Comparison of ENCODE assay signal across 9 cellular contexts in the genomic region with DNA sequence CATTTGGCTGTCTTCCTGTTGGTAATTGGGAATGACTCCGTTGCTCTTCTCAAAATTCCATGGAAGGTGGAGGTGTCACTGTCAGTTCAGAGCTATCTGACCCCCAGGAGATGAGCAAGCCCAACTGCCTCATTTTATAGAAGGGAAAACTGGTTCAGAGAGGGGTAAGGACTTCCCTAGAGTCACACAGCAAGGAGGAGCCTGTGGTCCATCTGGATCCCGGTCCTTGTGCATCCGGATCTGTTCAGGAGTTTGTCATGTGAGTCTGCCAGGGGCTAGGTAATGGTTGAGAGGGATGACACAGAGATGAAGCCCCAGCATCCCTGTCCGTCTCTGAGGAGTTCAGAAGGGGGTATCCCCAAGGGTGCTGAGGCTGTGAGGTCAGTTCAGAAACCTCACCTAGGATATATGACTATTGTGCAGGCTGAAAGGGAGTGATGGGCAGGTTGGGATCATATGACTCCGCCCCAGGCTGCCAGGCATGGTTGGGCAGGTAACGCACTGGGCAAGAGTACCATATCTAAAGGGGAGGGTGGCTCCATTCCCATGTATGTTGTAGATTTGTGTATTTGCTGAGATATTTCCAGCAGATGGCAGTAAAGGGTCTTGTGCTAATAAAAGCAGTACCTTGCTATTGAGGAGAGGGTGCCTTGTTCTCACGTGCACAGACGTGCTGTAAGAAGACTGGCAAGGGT. TPM values are rescaled to one million over a fixed set of nuclear protein-coding genes. Genes with fewer than 3 reads are reported as not detected.
A peak's percentile ranks its signal among the peaks of the same experiment; 100 is the strongest.
DNase-seq lines count a peak whose midpoint lies in the region; ATAC-seq and TF ChIP-seq lines count a peak whose summit lies in the region.
"Had no signal": no experiment of that assay in that cellular context is flagged by ENCODE, and none has a peak within 500 bp of the region (broad histone marks: within the 10 kb centered on the region; RNA-seq: fewer than 3 reads in every experiment).

No MANE protein-coding gene starts in this region.

- H3K27me3 ChIP-seq in neural cell (ENCODE audit: insufficient read depth, low read depth, low read length): no peaks in the 10 kb centered on the region

- H3K9me2 ChIP-seq in neural cell (ENCODE audit: insufficient read depth, low read length): no peaks in the 10 kb centered on the region

- H3K36me3 ChIP-seq in neural cell (ENCODE audit: insufficient read depth, low read length): no peaks in the 10 kb centered on the region

- TF ChIP-seq EP300 in neural cell (conservative IDR thresholded peaks at IDR 0.05; ENCODE audit: poor library complexity, severe bottlenecking): no peak

- TF ChIP-seq CTCF in epithelial cell of esophagus (IDR thresholded peaks at IDR 0.05; ENCODE audit: insufficient read depth, low read depth, low read length, missing control alignments) (peak; percentile 62), neural cell (IDR thresholded peaks at IDR 0.05; ENCODE audit: poor library complexity, severe bottlenecking) (peak; percentile 76)

- no peak for ATAC-seq in GM21515 (IDR thresholded peaks at IDR 0.05; ENCODE audit: unreplicated experiment)
- ATAC-seq in GM18511 (IDR thresholded peaks at IDR 0.05; ENCODE audit: unreplicated experiment): no peak

- H3K27ac ChIP-seq in neural cell (ENCODE audit: low read length): no peak overlapping the region
- H3K27ac ChIP-seq: skin epidermis had no signal

- DNase-seq in Daoy (ENCODE audit: low read depth) (peak; percentile 30), LHCN-M2 (ENCODE audit: low read depth) (peak; percentile 45), RPMI8226 (peak; percentile 70), epithelial cell of esophagus (ENCODE audit: low read depth) (peak; percentile 74)
- no peak for DNase-seq in activated CD4-positive, alpha-beta T cell treated with anti-CD3 and anti-CD28 coated beads, Interleukin-2, amount 50 U/mL, for 4 hours

- no peak overlapping the region for H2AFZ ChIP-seq in neural cell (ENCODE audit: low read depth, low read length)

- no peak overlapping the region for H3K9ac ChIP-seq in neural cell (ENCODE audit: low read length)

- no peaks in the 10 kb centered on the region for H3K9me3 ChIP-seq in neural cell (ENCODE audit: low read length)

- peak; percentile 61 for TF ChIP-seq RAD21 in neural cell (conservative IDR thresholded peaks at IDR 0.05)

- H3K79me2 ChIP-seq in neural cell (replicated peaks; ENCODE audit: insufficient read depth, low read length): no peaks in the 10 kb centered on the region

- H4K20me1 ChIP-seq in neural cell (ENCODE audit: insufficient read depth): no peaks in the 10 kb centered on the region

- H3F3A ChIP-seq in neural cell (ENCODE audit: insufficient read depth, low read length, poor library complexity, severe bottlenecking): no peaks in the 10 kb centered on the region

- H3K4me2 ChIP-seq in neural cell (ENCODE audit: low read length): no peak overlapping the region

- H3K4me3 ChIP-seq in epithelial cell of esophagus (ENCODE audit: low read length): no peak overlapping the region
- H3K4me3 ChIP-seq in neural cell (ENCODE audit: low read length): no peak overlapping the region
- H3K4me3 ChIP-seq: skin epidermis had no signal

TF ChIP-seq in neural cell, 6 proteins besides CTCF, POLR2A, EP300 and RAD21:
- TF ChIP-seq MXI1 (conservative IDR thresholded peaks at IDR 0.05; ENCODE audit: poor library complexity, severe bottlenecking) (no peak), SMC3 (conservative IDR thresholded peaks at IDR 0.05; ENCODE audit: poor library complexity) (peak; percentile 72)

RNA-seq across cellular contexts. Expression of a gene that starts 16.0 kb away (rescaled TPM):
- 0.63 and 1.3 TPM in 2 replicates for total RNA-seq in Daoy (2014; rRNA removed; shearing (Covaris generic))
- total RNA-seq in LHCN-M2 (2014; rRNA removed): 1.0 and 1.8 TPM in 2 replicates
- 1.7 TPM for polyA plus RNA-seq in LHCN-M2 (2012)
- polyA plus RNA-seq in neural cell: 2.3 and 3.6 TPM in 2 replicates
- polyA minus RNA-seq in neural cell: 3.1 and 4.1 TPM in 2 replicates

Comparison
In these comparisons a context has a peak if more than half of its experiments do, and no peak if none do; other contexts are left out.
1. DNase-seq: peak in Daoy (single experiment), LHCN-M2 (single experiment), RPMI8226 (single experiment) and epithelial cell of esophagus (single experiment); none in activated CD4-positive, alpha-beta T cell treated with anti-CD3 and anti-CD28 coated beads, Interleukin-2, amount 50 U/mL, for 4 hours (0 of 2).